In genomic region chr1:77832889-77833288, GRCh38 we compare ENCODE assay signal across 10 cellular contexts. TPM values are rescaled to one million over a fixed set of nuclear protein-coding genes. Genes with fewer than 3 reads are reported as not detected.
A peak's percentile ranks its signal among the peaks of the same experiment; 100 is the strongest.
DNase-seq lines count a peak whose midpoint lies in the region; ATAC-seq and TF ChIP-seq lines count a peak whose summit lies in the region.
"Had no signal": no experiment of that assay in that cellular context is flagged by ENCODE, and none has a peak within 500 bp of the region (broad histone marks: within the 10 kb centered on the region; RNA-seq: fewer than 3 reads in every experiment).

No MANE protein-coding gene starts in this region.

- no peaks in the 10 kb centered on the region for H3K27me3 ChIP-seq in muscle layer of duodenum (ENCODE audit: low read depth, low read length)

- POLR2A ChIA-PET in AG04449 (lab: Yijun Ruan, JAX) = interaction anchor here (2.0 kb wide), 1 partner anchor 56 kb away, joined by 7 read pairs; the partner anchor contains the start of gene NEXN

- H3K36me3 ChIP-seq in muscle layer of duodenum (ENCODE audit: control insufficient read depth in 1 of 2, insufficient read depth in 2 of 2, low read length in 2 of 2) = peaks cover 0 to 31% of the 10 kb centered on the region in 2 donors

- no peak overlapping the region for H3K4me3 ChIP-seq in AG04449 (ENCODE audit: low read depth, low read length)
- H3K4me3 ChIP-seq in epithelial cell of proximal tubule (ENCODE audit: low read depth, low read length) = no peak overlapping the region
- H3K4me3 ChIP-seq in muscle layer of duodenum (ENCODE audit: low read depth in 1 of 2, low read length in 2 of 2) = no peak overlapping the region

- CTCF ChIA-PET in AG04449 (lab: Yijun Ruan, JAX) = interaction anchor here (0.7 to 1.4 kb wide), 2 partner anchors 43 to 281 kb away, joined by 3 to 4 read pairs; no protein-coding TSS in a partner anchor

- no peak for ATAC-seq in GM19452 (IDR thresholded peaks at IDR 0.05; ENCODE audit: unreplicated experiment)
- ATAC-seq: natural killer cell treated with Interleukin-12 subunit alpha and Interleukin-12 subunit beta and Interleukin-15 and Interleukin-18, amount 100 ng/mL, for 72 hours had no signal

- H3K9me3 ChIP-seq in muscle layer of duodenum (ENCODE audit: control insufficient read depth in 1 of 2, low read length in 2 of 2) = no peaks in the 10 kb centered on the region

- peak; percentile 96 for DNase-seq in AG04449 (ENCODE audit: low read depth, low spot score)
- DNase-seq in NCI-H2196 (lab: John Stamatoyannopoulos, UW; ENCODE audit: unreplicated experiment) = peak; percentile 29
- peak; percentile 63 for DNase-seq in epithelial cell of proximal tubule (ENCODE audit: low read depth)
- no peak for DNase-seq in effector CD8-positive, alpha-beta T cell (lab: John Stamatoyannopoulos, UW)
- no peak for DNase-seq in GM13976 (ENCODE audit: low spot score)
- DNase-seq in NCI-H128 (lab: John Stamatoyannopoulos, UW; ENCODE audit: unreplicated experiment) = no peak
- DNase-seq: activated gamma-delta T cell had no signal

- in situ Hi-C loops in GM13976 (cut with MboI; ENCODE audit: low sequenced_read_pairs, unreplicated experiment) = no loop called here

- H3K4me1 ChIP-seq in muscle layer of duodenum (ENCODE audit: control insufficient read depth in 1 of 2, insufficient read depth in 2 of 2, low read length in 2 of 2) = peaks cover 4 to 35% of the 10 kb centered on the region in 2 donors

- TF ChIP-seq CTCF in AG04449 (IDR thresholded peaks at IDR 0.05; ENCODE audit: insufficient read depth, low read length, missing control alignments) (no peak), epithelial cell of proximal tubule (conservative IDR thresholded peaks at IDR 0.05; ENCODE audit: low read depth, low read length) (no peak), GM13976 (IDR thresholded peaks at IDR 0.05; ENCODE audit: borderline replicate concordance, control extremely low read depth, extremely low read depth, insufficient read depth, missing control alignments) (no peak)

- H3K27ac ChIP-seq in muscle layer of duodenum (ENCODE audit: low read length) = peak overlapping the region; percentile 55

RNA-seq across cellular contexts. Expression of gene MIGA1, which starts 53.4 kb away (rescaled TPM):
- total RNA-seq in epithelial cell of proximal tubule = 7.9 and 8.9 TPM in 2 replicates

RNA-seq across cellular contexts. Expression of gene NEXN, which starts 55.5 kb away (rescaled TPM):
- total RNA-seq in epithelial cell of proximal tubule = 13.5 and 17.2 TPM in 2 replicates
- total RNA-seq: natural killer cell treated with Interleukin-12 subunit alpha and Interleukin-12 subunit beta and Interleukin-15 and Interleukin-18, amount 100 ng/mL, for 72 hours had no signal

Comparison
In these comparisons a context has a peak if more than half of its experiments do, and no peak if none do; other contexts are left out.
1. DNase-seq: peak in AG04449 (single experiment), NCI-H2196 (single experiment) and epithelial cell of proximal tubule (single experiment); none in effector CD8-positive, alpha-beta T cell (single experiment), GM13976 (single experiment) and NCI-H128 (single experiment).